In the genomic region with DNA sequence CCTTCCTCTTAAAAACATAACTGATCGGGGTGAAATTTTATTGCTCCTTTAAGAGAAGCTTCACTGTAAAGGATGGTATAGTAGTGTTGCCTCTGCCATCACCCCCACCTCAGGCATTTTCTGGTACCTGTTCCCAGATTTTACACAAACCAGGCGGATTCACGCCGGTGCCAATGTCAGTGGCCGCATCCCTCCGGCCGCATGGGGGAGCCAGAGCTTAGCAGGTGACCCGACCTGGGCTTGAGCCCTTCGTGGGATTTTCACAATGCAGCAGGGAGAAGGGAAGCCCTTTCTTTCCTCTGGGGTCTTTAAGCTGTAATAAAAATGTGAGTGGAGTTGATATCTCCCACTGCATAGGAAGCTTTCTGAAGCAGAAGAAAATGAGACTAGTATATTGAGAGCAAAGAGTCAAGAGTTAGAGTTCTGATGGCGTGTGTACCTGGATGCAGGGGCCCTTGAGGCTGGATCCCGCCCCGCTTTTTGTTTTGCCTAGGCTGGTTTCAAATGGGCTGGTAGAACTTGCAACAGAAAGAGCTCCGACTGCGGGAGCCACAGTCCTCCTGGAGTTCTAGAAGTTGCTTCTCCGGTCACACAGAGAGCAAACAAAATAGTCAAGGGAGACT, we compare ENCODE assay signal across 8 cellular contexts. TPM values are rescaled to one million over a fixed set of nuclear protein-coding genes. Genes with fewer than 3 reads are reported as not detected.
DNase-seq lines count a peak whose midpoint lies in the region; ATAC-seq, FAIRE-seq and TF ChIP-seq lines count a peak whose summit lies in the region.

No MANE protein-coding gene starts in this region.

- no peak for FAIRE-seq in D721Med (lab: Jason Lieb, UNC)

- H3K4me3 Mint-ChIP-seq in activated T-helper 2 cell treated with anti-CD3 and anti-CD28 coated beads, Interferon-gamma antibody, Interleukin-2, Interleukin-4, amounts not matched to agents 10 μg/mL and 5 μg/mL and 100 μg/mL, durations not matched to agents 14 hours and 24 hours and 36 hours (ENCODE audit: low read depth) = no peak overlapping the region

- TF ChIP-seq POLR2A in NB4 (IDR thresholded peaks at IDR 0.05; ENCODE audit: extremely low read depth, insufficient read length) = no peak

- DNase-seq in D721Med (ENCODE audit: insufficient read length, low spot score) = peak; percentile 26
- peak; percentile 69 for DNase-seq in NB4 (ENCODE audit: low read depth)
- peak in 51 of 58 donors; percentile 4 to 77 (median 27) for DNase-seq in anterior cingulate cortex (lab: John Stamatoyannopoulos, UW)
- DNase-seq in iPS DF 6.9 (ENCODE audit: low read depth, low spot score) = peak; percentile 48
- peak; percentile 7 to 13 (median 8) for DNase-seq in stimulated activated CD4-positive, alpha-beta T cell treated with anti-CD3 and anti-CD28 coated beads, Interleukin-12 subunit alpha, Interleukin-12 subunit beta, amount 100 ng/mL, for 48 hours (ENCODE audit: low read depth in 2 of 3, low spot score in 1 of 3)
- DNase-seq in activated T-helper 2 cell treated with anti-CD3 and anti-CD28 coated beads, Interferon-gamma antibody, Interleukin-2, Interleukin-4, amounts not matched to agents 10 μg/mL and 5 μg/mL and 100 μg/mL, durations not matched to agents 14 hours and 24 hours and 36 hours (ENCODE audit: low spot score) = no peak
- no peak for DNase-seq in activated gamma-delta T cell (lab: John Stamatoyannopoulos, UW)

- H3K27me3 ChIP-seq in iPS DF 6.9 (ENCODE audit: control insufficient read depth, insufficient read depth, low read length) = no peaks in the 10 kb centered on the region

- ATAC-seq in GM19395 (IDR thresholded peaks at IDR 0.05; ENCODE audit: unreplicated experiment) = peak; percentile 56

- no peak overlapping the region for H3K27ac ChIP-seq in iPS DF 6.9 (ENCODE audit: low read length)

- H3K27me3 Mint-ChIP-seq in activated T-helper 2 cell treated with anti-CD3 and anti-CD28 coated beads, Interferon-gamma antibody, Interleukin-2, Interleukin-4, amounts not matched to agents 10 μg/mL and 5 μg/mL and 100 μg/mL, durations not matched to agents 14 hours and 24 hours and 36 hours (ENCODE audit: low read depth) = peaks cover 10% of the 10 kb centered on the region

- no peaks in the 10 kb centered on the region for H3K36me3 ChIP-seq in iPS DF 6.9 (ENCODE audit: control insufficient read depth, insufficient read depth, low read length)

- no peaks in the 10 kb centered on the region for H3K4me1 ChIP-seq in iPS DF 6.9 (ENCODE audit: control insufficient read depth, insufficient read depth, low read length)

- peak; percentile 87 for TF ChIP-seq CTCF in D721Med (IDR thresholded peaks at IDR 0.05; ENCODE audit: insufficient read depth, missing control alignments)
- TF ChIP-seq CTCF in NB4 (IDR thresholded peaks at IDR 0.05; ENCODE audit: low read depth, low read length) = peak; percentile 95

- no peaks in the 10 kb centered on the region for H3K9me3 ChIP-seq in iPS DF 6.9 (ENCODE audit: control insufficient read depth, insufficient read depth, low read length)

- intact Hi-C loops in activated T-helper 2 cell treated with anti-CD3 and anti-CD28 coated beads, Interferon-gamma antibody, Interleukin-2, Interleukin-4, amounts not matched to agents 10 μg/mL and 5 μg/mL and 100 μg/mL, durations not matched to agents 14 hours and 24 hours and 36 hours (cut with micrococcal nuclease) = no loop called here

- H3K36me3 Mint-ChIP-seq in activated T-helper 2 cell treated with anti-CD3 and anti-CD28 coated beads, Interferon-gamma antibody, Interleukin-2, Interleukin-4, amounts not matched to agents 10 μg/mL and 5 μg/mL and 100 μg/mL, durations not matched to agents 14 hours and 24 hours and 36 hours (ENCODE audit: low read depth) = no peaks in the 10 kb centered on the region

- no CpG with 5 or more reads among the region's 15 CpGs for WGBS in iPS DF 6.9 (ENCODE audit: insufficient coverage, insufficient read length)

- H3K4me1 Mint-ChIP-seq in activated T-helper 2 cell treated with anti-CD3 and anti-CD28 coated beads, Interferon-gamma antibody, Interleukin-2, Interleukin-4, amounts not matched to agents 10 μg/mL and 5 μg/mL and 100 μg/mL, durations not matched to agents 14 hours and 24 hours and 36 hours (ENCODE audit: low read depth) = peaks cover 1% of the 10 kb centered on the region

- no peaks in the 10 kb centered on the region for H3K9me3 Mint-ChIP-seq in activated T-helper 2 cell treated with anti-CD3 and anti-CD28 coated beads, Interferon-gamma antibody, Interleukin-2, Interleukin-4, amounts not matched to agents 10 μg/mL and 5 μg/mL and 100 μg/mL, durations not matched to agents 14 hours and 24 hours and 36 hours

- no peak overlapping the region for H3K27ac Mint-ChIP-seq in activated T-helper 2 cell treated with anti-CD3 and anti-CD28 coated beads, Interferon-gamma antibody, Interleukin-2, Interleukin-4, amounts not matched to agents 10 μg/mL and 5 μg/mL and 100 μg/mL, durations not matched to agents 14 hours and 24 hours and 36 hours

- H3K4me3 ChIP-seq in NB4 (ENCODE audit: low read depth, low read length) = no peak overlapping the region
- H3K4me3 ChIP-seq in iPS DF 6.9 (ENCODE audit: low read length) = no peak overlapping the region

RNA-seq across cellular contexts. Expression of a gene that starts 59.4 kb away (rescaled TPM):
- 153 and 155 TPM in 2 replicates for total RNA-seq in activated T-helper 2 cell treated with anti-CD3 and anti-CD28 coated beads, Interferon-gamma antibody, Interleukin-2, Interleukin-4, amounts not matched to agents 10 μg/mL and 5 μg/mL and 100 μg/mL, durations not matched to agents 14 hours and 24 hours and 36 hours

Comparison
In these comparisons a context has a peak if more than half of its experiments do, and no peak if none do; other contexts are left out.
1. DNase-seq: peak in D721Med (single experiment), NB4 (single experiment), anterior cingulate cortex (51 of 58), iPS DF 6.9 (single experiment) and stimulated activated CD4-positive, alpha-beta T cell treated with anti-CD3 and anti-CD28 coated beads, Interleukin-12 subunit alpha, Interleukin-12 subunit beta, amount 100 ng/mL, for 48 hours (3 of 3); none in activated T-helper 2 cell treated with anti-CD3 and anti-CD28 coated beads, Interferon-gamma antibody, Interleukin-2, Interleukin-4, amounts not matched to agents 10 μg/mL and 5 μg/mL and 100 μg/mL, durations not matched to agents 14 hours and 24 hours and 36 hours (single experiment) and activated gamma-delta T cell (single experiment).